ENCODE assay signal across 1 cellular context in the genomic region with DNA sequence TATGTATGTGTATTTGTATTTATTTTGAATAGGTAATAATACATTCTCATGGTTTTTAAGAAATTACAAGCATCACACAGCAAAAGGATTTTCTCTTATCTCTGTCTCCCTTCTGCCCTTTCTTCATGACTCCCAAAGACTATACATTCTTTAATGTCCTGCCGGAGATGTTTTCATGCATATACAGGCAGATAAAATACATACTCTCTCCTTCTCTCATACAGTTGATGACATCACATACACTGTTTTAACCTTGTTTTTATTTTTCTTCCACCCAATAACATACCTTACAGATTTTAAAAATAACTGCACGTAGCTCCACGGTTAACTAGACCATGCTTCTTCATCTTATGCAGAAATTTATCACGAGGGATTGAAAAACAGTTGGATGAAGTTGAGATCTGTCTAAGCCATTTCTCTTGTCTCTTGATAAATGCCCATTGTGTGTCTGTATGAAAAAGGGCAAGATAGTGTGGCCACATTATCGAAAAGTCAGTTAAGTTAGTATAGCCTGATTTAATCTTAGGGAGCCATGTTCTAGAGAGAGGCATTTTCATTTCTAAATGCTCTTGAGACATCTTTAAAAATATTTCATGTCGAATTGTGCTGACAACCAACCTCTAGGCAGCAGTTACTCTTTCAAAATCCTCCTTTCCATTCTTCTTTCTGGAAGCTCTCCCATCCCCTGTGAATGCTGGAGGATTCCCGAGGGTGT.
TF ChIP-seq lines count a peak whose summit lies in the region.

No MANE protein-coding gene starts in this region.

TF ChIP-seq in K562, 482 proteins besides CTCF, POLR2A, EP300 and RAD21 (continued from another document and continues in another):
- TF ChIP-seq, protein P1, sequence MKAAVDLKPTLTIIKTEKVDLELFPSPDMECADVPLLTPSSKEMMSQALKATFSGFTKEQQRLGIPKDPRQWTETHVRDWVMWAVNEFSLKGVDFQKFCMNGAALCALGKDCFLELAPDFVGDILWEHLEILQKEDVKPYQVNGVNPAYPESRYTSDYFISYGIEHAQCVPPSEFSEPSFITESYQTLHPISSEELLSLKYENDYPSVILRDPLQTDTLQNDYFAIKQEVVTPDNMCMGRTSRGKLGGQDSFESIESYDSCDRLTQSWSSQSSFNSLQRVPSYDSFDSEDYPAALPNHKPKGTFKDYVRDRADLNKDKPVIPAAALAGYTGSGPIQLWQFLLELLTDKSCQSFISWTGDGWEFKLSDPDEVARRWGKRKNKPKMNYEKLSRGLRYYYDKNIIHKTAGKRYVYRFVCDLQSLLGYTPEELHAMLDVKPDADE (conservative IDR thresholded peaks at IDR 0.05; ENCODE audit: control insufficient read depth, low read depth, low read length) = no peak
- peak; percentile 67 for TF ChIP-seq ZNF592 (IDR thresholded peaks at IDR 0.05)
- no peak; the same call in 1 of the 2 replicates for TF ChIP-seq ETV1 (tag; conservative IDR thresholded peaks at IDR 0.05; ENCODE audit: low read depth)
- peak; percentile 89 for TF ChIP-seq ZNF3 (CRISPR knock-in tag; IDR thresholded peaks at IDR 0.05)
- no peak for TF ChIP-seq ZKSCAN1 (IDR thresholded peaks at IDR 0.05; ENCODE audit: low read depth, low read length)
- no peak for TF ChIP-seq RBM22 (IDR thresholded peaks at IDR 0.05; ENCODE audit: low read depth, low read length, poor library complexity, severe bottlenecking)
- TF ChIP-seq ZHX1 (conservative IDR thresholded peaks at IDR 0.05; ENCODE audit: low read length) = no peak
- no peak for TF ChIP-seq SPI1 (IDR thresholded peaks at IDR 0.05; ENCODE audit: borderline replicate concordance, low read depth, low read length)
- no peak for TF ChIP-seq BDP1 (IDR thresholded peaks at IDR 0.05; ENCODE audit: insufficient read depth, insufficient read length)
- no peak for TF ChIP-seq ZNF134 (CRISPR knock-in tag; conservative IDR thresholded peaks at IDR 0.05)
- peak; percentile 17; the same call in 1 of the 2 replicates for TF ChIP-seq MGA (IDR thresholded peaks at IDR 0.05)
- no peak for TF ChIP-seq DNMT1 (IDR thresholded peaks at IDR 0.05)
- no peak for TF ChIP-seq CCNT2 (IDR thresholded peaks at IDR 0.05; ENCODE audit: borderline replicate concordance, extremely low read depth, insufficient read length, low read depth, low read length)
- TF ChIP-seq NR2C2 (CRISPR knock-in tag; IDR thresholded peaks at IDR 0.05) = no peak
- 0 out of 2 replicates have a peak, but pooled peaks have one; percentile 24 for TF ChIP-seq NR2C2 (tag; IDR thresholded peaks at IDR 0.05)
- no peak for TF ChIP-seq E4F1 (CRISPR knock-in tag; IDR thresholded peaks at IDR 0.05; ENCODE audit: borderline replicate concordance)
- no peak for TF ChIP-seq KDM4B (IDR thresholded peaks at IDR 0.05; ENCODE audit: borderline replicate concordance in 2 of 2, low read depth in 1 of 2)
- no peak for TF ChIP-seq ZNF212 (CRISPR knock-in tag; IDR thresholded peaks at IDR 0.05)
- TF ChIP-seq, protein P2, sequence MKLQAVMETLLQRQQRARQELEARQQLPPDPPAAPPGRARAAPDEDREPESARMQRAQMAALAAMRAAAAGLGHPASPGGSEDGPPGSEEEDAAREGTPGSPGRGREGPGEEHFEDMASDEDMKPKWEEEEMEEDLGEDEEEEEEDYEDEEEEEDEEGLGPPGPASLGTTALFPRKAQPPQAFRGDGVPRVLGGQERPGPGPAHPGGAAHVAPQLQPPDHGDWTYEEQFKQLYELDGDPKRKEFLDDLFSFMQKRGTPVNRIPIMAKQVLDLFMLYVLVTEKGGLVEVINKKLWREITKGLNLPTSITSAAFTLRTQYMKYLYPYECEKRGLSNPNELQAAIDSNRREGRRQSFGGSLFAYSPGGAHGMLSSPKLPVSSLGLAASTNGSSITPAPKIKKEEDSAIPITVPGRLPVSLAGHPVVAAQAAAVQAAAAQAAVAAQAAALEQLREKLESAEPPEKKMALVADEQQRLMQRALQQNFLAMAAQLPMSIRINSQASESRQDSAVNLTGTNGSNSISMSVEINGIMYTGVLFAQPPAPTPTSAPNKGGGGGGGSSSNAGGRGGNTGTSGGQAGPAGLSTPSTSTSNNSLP (IDR thresholded peaks at IDR 0.05; ENCODE audit: borderline replicate concordance, low read depth, low read length) = 0 out of 2 replicates have a peak, but pooled peaks have one; percentile 65
- no peak for TF ChIP-seq ZNF668 (CRISPR knock-in tag; IDR thresholded peaks at IDR 0.05)
- TF ChIP-seq ZNF79 (CRISPR knock-in tag; IDR thresholded peaks at IDR 0.05; ENCODE audit: low read depth) = no peak
- TF ChIP-seq FOSL1 (tag; conservative IDR thresholded peaks at IDR 0.05) = peak; percentile 24; the same call in 1 of the 2 replicates
- TF ChIP-seq NFXL1 (CRISPR knock-in tag; IDR thresholded peaks at IDR 0.05) = no peak
- 0 out of 2 replicates have a peak, but pooled peaks have one; percentile 44 for TF ChIP-seq ZNF175 (CRISPR knock-in tag; IDR thresholded peaks at IDR 0.05; ENCODE audit: low read depth)
